ENCODE assay signal across 27 cellular contexts in the genomic region with DNA sequence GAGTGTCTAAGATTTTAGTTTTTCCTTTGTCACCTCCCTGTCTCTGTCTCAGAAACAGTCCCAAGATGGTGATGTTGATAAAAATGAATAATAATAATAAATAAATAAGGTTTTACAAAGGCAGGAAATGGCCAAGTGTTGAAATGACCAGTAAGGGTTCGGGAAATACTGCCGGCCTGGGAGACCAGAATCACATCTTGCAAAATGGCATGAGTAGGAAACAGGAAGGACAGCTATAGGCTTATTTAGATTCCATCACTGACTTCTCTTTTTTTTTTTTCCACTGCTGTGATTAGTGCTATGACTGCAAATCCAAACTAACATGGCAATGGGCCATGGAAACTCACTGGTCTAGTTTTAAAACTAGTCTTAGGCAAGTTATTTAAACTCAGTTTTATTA.
"Had no signal": no experiment of that assay in that cellular context is flagged by ENCODE, and none has a peak within 500 bp of the region (broad histone marks: within the 10 kb centered on the region; RNA-seq: fewer than 3 reads in every experiment).

No MANE protein-coding gene starts in this region.

- ATAC-seq: activated CD4-positive, CD25-positive, alpha-beta regulatory T cell treated with anti-CD3 and anti-CD28 coated beads, Interleukin-2, amount 50 U/mL, for 24 hours; gastroesophageal sphincter; left colon; naive thymus-derived CD8-positive, alpha-beta T cell had no signal

- H3K4me3 ChIP-seq: gastroesophageal sphincter, neural progenitor cell, right lobe of liver, tibial nerve had no signal

- DNase-seq: activated CD4-positive, alpha-beta memory T cell treated with anti-CD3 and anti-CD28 coated beads, Interleukin-2, amount 10 ng/mL, durations not matched to agents 7 days and 5 days; activated CD4-positive, alpha-beta T cell treated with anti-CD3 and anti-CD28 coated beads for 48 hours; activated CD8-positive, alpha-beta memory T cell treated with anti-CD3 and anti-CD28 coated beads, Interleukin-2, amount 50 U/mL, for 48 hours; activated gamma-delta T cell treated with Interleukin-2 at 50 U/mL for 16 hours; activated naive CD4-positive, alpha-beta T cell treated with anti-CD3 and anti-CD28 coated beads, Interleukin-2, amount 50 U/mL, for 16 hours; activated T-cell treated with anti-CD3 and anti-CD28 coated beads, Interleukin-2, amount 50 U/mL, for 24 hours; amniotic stem cell; brain microvascular endothelial cell; central memory CD4-positive, alpha-beta T cell; effector CD4-positive, alpha-beta T cell; erythroblast; head of caudate nucleus; hippocampal formation; kidney; left colon; midbrain; naive thymus-derived CD8-positive, alpha-beta T cell; occipital lobe; right lobe of liver; stimulated activated CD4-positive, alpha-beta T cell treated with anti-CD3 and anti-CD28 coated beads, Interleukin-2, amount 100 ng/mL, for 48 hours; stimulated activated naive CD4-positive, alpha-beta T cell treated with Interleukin-2 at 50 U/mL for 16 hours; T-helper 1 cell; WERI-Rb-1 had no signal
